Comparison of ENCODE assay signal across 21 cellular contexts in genomic region chr4:787561-787981, GRCh38. TPM values are rescaled to one million over a fixed set of nuclear protein-coding genes. Genes with fewer than 3 reads are reported as not detected.
A peak's percentile ranks its signal among the peaks of the same experiment; 100 is the strongest.
DNase-seq lines count a peak whose midpoint lies in the region; ATAC-seq, FAIRE-seq and TF ChIP-seq lines count a peak whose summit lies in the region.
"Had no signal": no experiment of that assay in that cellular context is flagged by ENCODE, and none has a peak within 500 bp of the region (broad histone marks: within the 10 kb centered on the region; RNA-seq: fewer than 3 reads in every experiment).

No MANE protein-coding gene starts in this region.

- in situ Hi-C loops in GM12878 (cut with MboI) (no loop called here), GM13976 (cut with MboI; ENCODE audit: low sequenced_read_pairs, unreplicated experiment) (no loop called here)

- no peak for TF ChIP-seq EP300 in GM12878 (IDR thresholded peaks at IDR 0.05; ENCODE audit: borderline replicate concordance in 1 of 2, control insufficient read depth in 1 of 2, low read depth in 2 of 2, low read length in 2 of 2)

- H3K4me3 Mint-ChIP-seq in nephron: peak overlapping the region; percentile 55 to 80 (median 74)
- H3K4me3 Mint-ChIP-seq: central memory CD8-positive, alpha-beta T cell had no signal

- no peaks in the 10 kb centered on the region for H3K79me2 ChIP-seq in GM12878 (ENCODE audit: control insufficient read depth, insufficient read depth, low read length)

- H3K27ac ChIP-seq in right atrium auricular region: no peak overlapping the region
- H3K27ac ChIP-seq in GM12878 (ENCODE audit: control insufficient read depth, insufficient read depth): no peak overlapping the region

- no peaks in the 10 kb centered on the region for H4K20me1 ChIP-seq in GM12878 (ENCODE audit: control insufficient read depth, insufficient read depth)

- POLR2A ChIA-PET in GM12878 (lab: Charles Lee): no interaction called here

- CTCF ChIA-PET in GM12878 (lab: Yijun Ruan, JAX): no interaction called here

- DNase-seq in left ventricle myocardium superior (peak; percentile 30), right atrium auricular region (ENCODE audit: low spot score) (no peak), GM12878 (ENCODE audit: low read depth, low spot score) (no peak), NCI-H345 treated with DMSO at 0.1 percent for 48 hours (lab: John Stamatoyannopoulos, UW; ENCODE audit: unreplicated experiment) (no peak), erythroblast (lab: John Stamatoyannopoulos, UW) (no peak), GM13976 (ENCODE audit: low spot score) (no peak)
- DNase-seq: activated CD4-positive, CD25-positive, alpha-beta regulatory T cell treated with anti-CD3 and anti-CD28 coated beads, Interleukin-2, amount 50 U/mL, for 72 hours; DMS 273 treated with DMSO at 0.1 percent for 48 hours; foreskin melanocyte; mesenchymal stem cell; occipital lobe; small intestine; stimulated activated naive CD4-positive, alpha-beta T cell; SW 1271 had no signal

- no peak for TF ChIP-seq RAD21 in GM12878 (IDR thresholded peaks at IDR 0.05; ENCODE audit: insufficient read depth, low read depth, low read length)

- H3K9me3 ChIP-seq in right atrium auricular region: no peaks in the 10 kb centered on the region
- no peaks in the 10 kb centered on the region for H3K9me3 ChIP-seq in GM12878 (replicated peaks; ENCODE audit: control insufficient read depth, insufficient read depth, low read length)
- H3K9me3 ChIP-seq: adrenal gland had no signal

- H3K4me1 Mint-ChIP-seq in nephron: peaks cover 7% of the 10 kb centered on the region

- SMC1A ChIA-PET in GM12878 (lab: Charles Lee; ENCODE audit: uncharacterized antibody, unreplicated experiment): no interaction called here

- no TSS peak for BruUV-seq in GM12878 (replicated peaks; lab: Mats Ljungman, UMichigan)

- H3K27me3 ChIP-seq in right atrium auricular region (peaks cover 14 to 32% of the 10 kb centered on the region in 2 donors), GM12878 (replicated peaks in 1 of 2; ENCODE audit: control insufficient read depth in 2 of 2, insufficient read depth in 2 of 2, low read length in 1 of 2) (peaks cover 0 to 6% of the 10 kb centered on the region in 2 experiments; a peak in 2 of 4 replicates)
- H3K27me3 ChIP-seq: adrenal gland had no signal

- peak overlapping the region in 2 of 3 experiments; percentile 1 to 68 for H3K27ac Mint-ChIP-seq in nephron

- WGBS in GM12878 (ENCODE audit: insufficient coverage, insufficient replicate concordance, low lambda C conversion rate, missing lambda C conversion rate): 20% methylated on average over 16 of the region's 16 CpGs

- intact Hi-C loops in left ventricle myocardium superior (cut with micrococcal nuclease): no loop called here
- intact Hi-C loops in GM12878 (cut with micrococcal nuclease; ENCODE audit: unreplicated experiment): no loop called here

- no peak for FAIRE-seq in GM12878 (lab: Jason Lieb, UNC)
- FAIRE-seq: GM19239, K562, RCC 7860, small intestine had no signal

- ATAC-seq in left ventricle myocardium superior (no peak), GM12878 (0 out of 3 replicates have a peak, but pooled peaks have one; percentile 13), HG03039 (IDR thresholded peaks at IDR 0.05; ENCODE audit: unreplicated experiment) (no peak)
- ATAC-seq: K562 had no signal

- RAD21 ChIA-PET in GM12878 (lab: Charles Lee; ENCODE audit: unreplicated experiment): no interaction called here

- no peak for TF ChIP-seq POLR2A in GM12878 (IDR thresholded peaks at IDR 0.05; ENCODE audit: low read depth, low read length)
- TF ChIP-seq POLR2A in erythroblast (IDR thresholded peaks at IDR 0.05; ENCODE audit: low read length): no peak

- H3K9me3 Mint-ChIP-seq in nephron: no peaks in the 10 kb centered on the region
- H3K9me3 Mint-ChIP-seq: central memory CD8-positive, alpha-beta T cell had no signal

- no peak overlapping the region for H3K4me2 ChIP-seq in GM12878 (ENCODE audit: control insufficient read depth, insufficient read depth)

- peaks cover 0 to 32% of the 10 kb centered on the region in 2 donors for H3K4me1 ChIP-seq in right atrium auricular region
- H3K4me1 ChIP-seq in GM12878 (ENCODE audit: control insufficient read depth, insufficient read depth, low read length): peaks cover 11% of the 10 kb centered on the region

- H2AFZ ChIP-seq in GM12878 (ENCODE audit: control insufficient read depth, low read depth, low read length): no peak overlapping the region

- no peak for TF ChIP-seq CTCF in right atrium auricular region (IDR thresholded peaks at IDR 0.05)
- TF ChIP-seq CTCF in GM12878 (IDR thresholded peaks at IDR 0.05 in 2 of 3, conservative IDR thresholded peaks at IDR 0.05 in 1 of 3; ENCODE audit: control insufficient read depth in 2 of 3, extremely low read depth in 1 of 3, insufficient read depth in 1 of 3, low read depth in 3 of 3, low read length in 3 of 3): no peak
- TF ChIP-seq CTCF in nephron (IDR thresholded peaks at IDR 0.05; ENCODE audit: unreplicated experiment in 3 of 3): no peak
- TF ChIP-seq CTCF in GM13976 (IDR thresholded peaks at IDR 0.05; ENCODE audit: borderline replicate concordance, control extremely low read depth, extremely low read depth, insufficient read depth, missing control alignments): no peak

- no peaks in the 10 kb centered on the region for H3K36me3 Mint-ChIP-seq in nephron (ENCODE audit: low read depth)

- H3K9ac ChIP-seq in GM12878 (ENCODE audit: control insufficient read depth, insufficient read depth, low read length): no peak overlapping the region

- H3K27me3 Mint-ChIP-seq in nephron (ENCODE audit: low read depth): peaks cover 44% of the 10 kb centered on the region

- H3K4me3 ChIP-seq in right atrium auricular region (no peak overlapping the region), GM12878 (no peak overlapping the region)
- H3K4me3 ChIP-seq: adrenal gland, K562 had no signal

- no peaks in the 10 kb centered on the region for H3K36me3 ChIP-seq in right atrium auricular region
- no peaks in the 10 kb centered on the region for H3K36me3 ChIP-seq in GM12878 (ENCODE audit: control insufficient read depth in 2 of 2, insufficient read depth in 2 of 2, low read length in 1 of 2)
- H3K36me3 ChIP-seq: adrenal gland had no signal

TF ChIP-seq in GM12878, 131 proteins besides CTCF, POLR2A, EP300 and RAD21:
- TF ChIP-seq ATF7 (IDR thresholded peaks at IDR 0.05; ENCODE audit: low read depth): no peak
- no peak for TF ChIP-seq NR2C2 (IDR thresholded peaks at IDR 0.05; ENCODE audit: borderline replicate concordance, control insufficient read depth, insufficient read length, low read depth)
- TF ChIP-seq FOXM1 (IDR thresholded peaks at IDR 0.05; ENCODE audit: low read depth, low read length): no peak
- TF ChIP-seq JUNB (IDR thresholded peaks at IDR 0.05): no peak
- TF ChIP-seq TBL1XR1 (IDR thresholded peaks at IDR 0.05; ENCODE audit: low read depth, low read length): no peak
- TF ChIP-seq RUNX3 (IDR thresholded peaks at IDR 0.05; ENCODE audit: low read length): peak; percentile 21; the same call in 1 of the 2 replicates

RNA-seq across cellular contexts. Expression of gene CPLX1, which starts 38.4 kb away (rescaled TPM):
- 4.4 TPM for total RNA-seq in left ventricle myocardium superior
- total RNA-seq in right atrium auricular region: 1 to 10 TPM in 1 of 2 donors, under 1 TPM in 1; 0.98 to 2.3 TPM
- total RNA-seq in GM12878 (2013; cell fraction: nucleolus; rRNA removed): 0.25 TPM in 1 of 2 replicates, not detected in the other
- total RNA-seq in GM12878 (2014; rRNA removed): 0.16 TPM in 1 of 2 replicates, not detected in the other
- total RNA-seq in GM12878 (2014; rRNA removed; fragmentation: Illumina TruSeq; extraction: Trizol): 0.09 TPM in 1 of 2 replicates, not detected in the other
- 1.2 and 2.2 TPM in 2 replicates for total RNA-seq in GM12878 (2021)
- 0.10 TPM for polyA plus RNA-seq in GM12878 (2011; ENCODE audit: low read depth)
- not detected in 2 replicates for polyA plus RNA-seq in GM12878 (2011; rRNA removed)
- polyA plus RNA-seq in GM12878 (2011; cell fraction: cytosol; rRNA removed): 0.06 TPM in 1 of 2 replicates, not detected in the other
- 0.12 and 0.46 TPM in 2 replicates for polyA plus RNA-seq in GM12878 (2011; cell fraction: nucleus; rRNA removed)
- polyA plus RNA-seq in GM12878 (2012): 0.88 and 2.1 TPM in 2 replicates
- polyA plus RNA-seq in GM12878 (2014; fragmentation: Illumina TruSeq; extraction: Trizol): 0.04 TPM in 1 of 2 replicates, not detected in the other
- not detected for polyA plus RNA-seq in GM12878 (2014; fragmentation: Nextera tagmentation; extraction: Ambion mirVana)
- polyA plus RNA-seq in GM12878 (2014; rRNA removed): 0.28 and 0.57 TPM in 2 replicates
- under 1 TPM in 1 of 2 experiments, not detected in 1; 0.13 TPM for polyA plus RNA-seq in GM12878 (2016; fragmentation: Nextera tagmentation; extraction: Ambion mirVana)
- not detected in 2 replicates for polyA minus RNA-seq in GM12878 (2011; rRNA and poly(A)+ RNA removed)
- not detected in 2 replicates for polyA minus RNA-seq in GM12878 (2011; cell fraction: cytosol; rRNA and poly(A)+ RNA removed)
- not detected in 2 replicates for polyA minus RNA-seq in GM12878 (2011; cell fraction: nucleus; rRNA and poly(A)+ RNA removed)
